ENCODE assay signal across 13 cellular contexts in genomic region chr20:45053441-45054351, GRCh38. TPM values are rescaled to one million over a fixed set of nuclear protein-coding genes. Genes with fewer than 3 reads are reported as not detected.
A peak's percentile ranks its signal among the peaks of the same experiment; 100 is the strongest.
DNase-seq lines count a peak whose midpoint lies in the region; ATAC-seq and TF ChIP-seq lines count a peak whose summit lies in the region.
"Had no signal": no experiment of that assay in that cellular context is flagged by ENCODE, and none has a peak within 500 bp of the region (broad histone marks: within the 10 kb centered on the region; RNA-seq: fewer than 3 reads in every experiment).

No MANE protein-coding gene starts in this region.

- CTCF ChIA-PET in activated B cell treated with CpG ODN at 0.5 μM for 24 hours (lab: Charles Lee) = interaction anchor here (0.7 to 5.1 kb wide), 6 partner anchors 9 to 58 kb away, joined by 3 to 28 read pairs (median 3); no protein-coding TSS in a partner anchor

- no peak overlapping the region for H3K4me3 Mint-ChIP-seq in activated B cell treated with CpG ODN at 0.5 μM for 24 hours

- peaks cover 86% of the 10 kb centered on the region for H3K36me3 Mint-ChIP-seq in activated B cell treated with CpG ODN at 0.5 μM for 24 hours (ENCODE audit: low read depth)

- no peaks in the 10 kb centered on the region for H3K9me3 Mint-ChIP-seq in activated B cell treated with CpG ODN at 0.5 μM for 24 hours

- TF ChIP-seq CTCF in right atrium auricular region (IDR thresholded peaks at IDR 0.05) (no peak), activated B cell treated with CpG ODN at 0.5 μM for 24 hours (IDR thresholded peaks at IDR 0.05) (no peak), left lung (IDR thresholded peaks at IDR 0.05) (no peak), upper lobe of right lung (IDR thresholded peaks at IDR 0.05) (no peak)

- H3K27me3 ChIP-seq in right atrium auricular region (no peaks in the 10 kb centered on the region), left lung (no peaks in the 10 kb centered on the region), upper lobe of right lung (no peaks in the 10 kb centered on the region)

- DNase-seq in right atrium auricular region (ENCODE audit: low spot score) (no peak), Right ventricle myocardium inferior (ENCODE audit: missing footprints) (no peak), activated B cell treated with CpG ODN at 0.5 μM for 24 hours (no peak), left lung (no peak), upper lobe of right lung (no peak), NCI-H1105 (lab: John Stamatoyannopoulos, UW) (no peak)
- DNase-seq in stimulated activated CD8-positive, alpha-beta memory T cell treated with anti-CD3 and anti-CD28 coated beads, Interleukin-4, amount 100 ng/mL, for 48 hours = no peak
- DNase-seq: HCEC 1CT; left cardiac atrium; SHP77 treated with DMSO at 0.1 percent for 48 hours; stimulated activated CD4-positive, alpha-beta T cell treated with anti-CD3 and anti-CD28 coated beads, Interleukin-12 subunit alpha, Interleukin-12 subunit beta, amount 100 ng/mL, for 4 hours had no signal

- ATAC-seq in Right ventricle myocardium inferior (no peak), activated B cell treated with CpG ODN at 0.5 μM for 24 hours (ENCODE audit: low read depth) (no peak), left lung (peak; percentile 35), upper lobe of right lung (no peak), GM21423 (IDR thresholded peaks at IDR 0.05; ENCODE audit: unreplicated experiment) (no peak)

- POLR2A ChIA-PET in activated B cell treated with CpG ODN at 0.5 μM for 24 hours (lab: Charles Lee) = no interaction called here

- intact Hi-C loops in Right ventricle myocardium inferior (cut with DNase I) = no loop called here
- intact Hi-C loops in activated B cell treated with CpG ODN at 0.5 μM for 24 hours (cut with micrococcal nuclease) = no loop called here
- intact Hi-C loops in left lung (cut with DNase I) = no loop called here
- intact Hi-C loops in upper lobe of right lung (cut with DNase I) = no loop called here

- no peaks in the 10 kb centered on the region for H3K36me3 ChIP-seq in right atrium auricular region
- H3K36me3 ChIP-seq in left lung = peaks cover 0 to 45% of the 10 kb centered on the region in 2 donors
- H3K36me3 ChIP-seq in upper lobe of right lung = peaks cover 20% of the 10 kb centered on the region
- H3K36me3 ChIP-seq: thoracic aorta had no signal

- no peak overlapping the region for H3K4me3 ChIP-seq in right atrium auricular region
- no peak overlapping the region for H3K4me3 ChIP-seq in left lung
- no peak overlapping the region for H3K4me3 ChIP-seq in upper lobe of right lung
- H3K4me3 ChIP-seq: thoracic aorta had no signal

- H3K27ac ChIP-seq in right atrium auricular region (peak overlapping the region; percentile 14 to 50), left lung (peak overlapping the region in 1 of 2 donors; percentile 10), upper lobe of right lung (peak overlapping the region; percentile 55)

- peaks cover 82% of the 10 kb centered on the region for H3K4me1 Mint-ChIP-seq in activated B cell treated with CpG ODN at 0.5 μM for 24 hours

- H3K4me1 ChIP-seq in right atrium auricular region (peaks cover 0 to 45% of the 10 kb centered on the region in 2 donors), left lung (peaks cover 12 to 44% of the 10 kb centered on the region in 2 donors), upper lobe of right lung (peaks cover 33% of the 10 kb centered on the region)

- no peaks in the 10 kb centered on the region for H3K27me3 Mint-ChIP-seq in activated B cell treated with CpG ODN at 0.5 μM for 24 hours

- H3K27ac Mint-ChIP-seq in activated B cell treated with CpG ODN at 0.5 μM for 24 hours = peak overlapping the region; percentile 89

- H3K9me3 ChIP-seq in right atrium auricular region (no peaks in the 10 kb centered on the region), left lung (no peaks in the 10 kb centered on the region), upper lobe of right lung (no peaks in the 10 kb centered on the region)
- H3K9me3 ChIP-seq: thoracic aorta had no signal

RNA-seq across cellular contexts. Expression of gene KCNS1, which starts 47.2 kb away (rescaled TPM):
- total RNA-seq in right atrium auricular region (under 1 TPM; 0.33 to 0.39 TPM), Right ventricle myocardium inferior (not detected), activated B cell treated with CpG ODN at 0.5 μM for 24 hours (not detected in 2 replicates), left lung (under 1 TPM; 0.97 to 0.99 TPM), upper lobe of right lung (1.6 TPM)
- total RNA-seq: thoracic aorta had no signal
